Comparison of ENCODE assay signal across 16 cellular contexts in genomic region chr7:44963526-44964290, GRCh38. TPM values are rescaled to one million over a fixed set of nuclear protein-coding genes. Genes with fewer than 3 reads are reported as not detected.
DNase-seq lines count a peak whose midpoint lies in the region; ATAC-seq, FAIRE-seq and TF ChIP-seq lines count a peak whose summit lies in the region.
"Had no signal": no experiment of that assay in that cellular context is flagged by ENCODE, and none has a peak within 500 bp of the region (broad histone marks: within the 10 kb centered on the region; RNA-seq: fewer than 3 reads in every experiment).

No MANE protein-coding gene starts in this region.

- H3K36me3 Mint-ChIP-seq in CD4-positive, alpha-beta T cell (ENCODE audit: low read depth): peaks cover 53% of the 10 kb centered on the region
- H3K36me3 Mint-ChIP-seq in naive thymus-derived CD8-positive, alpha-beta T cell: peaks cover 0 to 19% (median 2%) of the 10 kb centered on the region in 3 donors
- H3K36me3 Mint-ChIP-seq: activated naive CD4-positive, alpha-beta T cell treated with anti-CD3 and anti-CD28 coated beads, Interleukin-2, amount 50 U/mL, for 24 hours had no signal

- H3K27ac Mint-ChIP-seq in CD4-positive, alpha-beta T cell: peak overlapping the region; percentile 42
- peak overlapping the region in 7 of 10 donors; percentile 63 to 86 (median 67) for H3K27ac Mint-ChIP-seq in naive thymus-derived CD8-positive, alpha-beta T cell
- H3K27ac Mint-ChIP-seq: activated naive CD4-positive, alpha-beta T cell treated with anti-CD3 and anti-CD28 coated beads, Interleukin-2, amount 50 U/mL, for 24 hours had no signal

- no peak overlapping the region for H3K4me3 Mint-ChIP-seq in CD4-positive, alpha-beta T cell
- no peak overlapping the region for H3K4me3 Mint-ChIP-seq in naive thymus-derived CD8-positive, alpha-beta T cell
- H3K4me3 Mint-ChIP-seq: activated naive CD4-positive, alpha-beta T cell treated with anti-CD3 and anti-CD28 coated beads, Interleukin-2, amount 50 U/mL, for 24 hours had no signal

- no peak for ATAC-seq in CD4-positive, alpha-beta T cell (ENCODE audit: poor library complexity)
- ATAC-seq in naive thymus-derived CD8-positive, alpha-beta T cell: no peak
- ATAC-seq in GM19023 (IDR thresholded peaks at IDR 0.05; ENCODE audit: unreplicated experiment): no peak

- no peaks in the 10 kb centered on the region for H3K9me3 ChIP-seq in CD4-positive, alpha-beta T cell (ENCODE audit: control insufficient read depth, low read length)
- H3K9me3 ChIP-seq: gastroesophageal sphincter, psoas muscle, transverse colon had no signal

- H3K27me3 Mint-ChIP-seq in CD4-positive, alpha-beta T cell: no peaks in the 10 kb centered on the region
- no peaks in the 10 kb centered on the region for H3K27me3 Mint-ChIP-seq in naive thymus-derived CD8-positive, alpha-beta T cell
- H3K27me3 Mint-ChIP-seq: activated naive CD4-positive, alpha-beta T cell treated with anti-CD3 and anti-CD28 coated beads, Interleukin-2, amount 50 U/mL, for 24 hours had no signal

- no peak for DNase-seq in CD4-positive, alpha-beta T cell
- peak; percentile 30 for DNase-seq in D341Med (ENCODE audit: low spot score)
- peak; percentile 57 for DNase-seq in activated CD8-positive, alpha-beta memory T cell treated with anti-CD3 and anti-CD28 coated beads, Interleukin-2, amount 50 U/mL, for 48 hours
- peak in 1 of 10 donors; percentile 45 for DNase-seq in naive thymus-derived CD8-positive, alpha-beta T cell
- no peak for DNase-seq in GM19239 (ENCODE audit: insufficient read length, low spot score)
- no peak for DNase-seq in DMS53 treated with DMSO at 0.1 percent for 48 hours (lab: John Stamatoyannopoulos, UW; ENCODE audit: unreplicated experiment)
- DNase-seq: GF-D8; kidney; NCI-H2171 treated with DMSO at 0.1 percent for 48 hours; NK-92 treated with Interleukin-12 subunit alpha and Interleukin-12 subunit beta, amount 100 ng/mL, for 24 hours; SHP77; transverse colon had no signal

- no peaks in the 10 kb centered on the region for H3K9me3 Mint-ChIP-seq in CD4-positive, alpha-beta T cell
- H3K9me3 Mint-ChIP-seq in naive thymus-derived CD8-positive, alpha-beta T cell: no peaks in the 10 kb centered on the region
- H3K9me3 Mint-ChIP-seq: activated naive CD4-positive, alpha-beta T cell treated with anti-CD3 and anti-CD28 coated beads, Interleukin-2, amount 50 U/mL, for 24 hours had no signal

- CTCF ChIA-PET in CD4-positive, alpha-beta T cell (lab: Charles Lee): interaction anchor here (1.0 to 1.4 kb wide), 2 partner anchors 10 to 119 kb away, joined by 3 to 8 read pairs; no protein-coding TSS in a partner anchor

- H3K27ac ChIP-seq in CD4-positive, alpha-beta T cell (ENCODE audit: low read depth, low read length): no peak overlapping the region
- H3K27ac ChIP-seq: psoas muscle, transverse colon had no signal

- POLR2A ChIA-PET in CD4-positive, alpha-beta T cell (lab: Charles Lee): interaction anchor here (0.8 kb wide), 1 partner anchor 8 kb away, joined by 3 read pairs; no protein-coding TSS in a partner anchor
- POLR2A ChIA-PET in naive thymus-derived CD8-positive, alpha-beta T cell (lab: Charles Lee): interaction anchor here (0.5 to 1.8 kb wide), 5 partner anchors 9 to 378 kb away, joined by 3 to 6 read pairs (median 4); no protein-coding TSS in a partner anchor

- intact Hi-C loops in CD4-positive, alpha-beta T cell (cut with DNase I, micrococcal nuclease): no loop called here

- FAIRE-seq in GM19239 (lab: Jason Lieb, UNC): no peak
- FAIRE-seq: kidney had no signal

- peaks cover 15% of the 10 kb centered on the region for H3K4me1 Mint-ChIP-seq in CD4-positive, alpha-beta T cell (ENCODE audit: low read depth)
- H3K4me1 Mint-ChIP-seq in naive thymus-derived CD8-positive, alpha-beta T cell: peaks cover 12 to 20% (median 15%) of the 10 kb centered on the region in 4 donors

- TF ChIP-seq CTCF in CD4-positive, alpha-beta T cell (IDR thresholded peaks at IDR 0.05): no peak

- no peaks in the 10 kb centered on the region for H3K27me3 ChIP-seq in CD4-positive, alpha-beta T cell (ENCODE audit: control insufficient read depth, insufficient read depth, low read length)

RNA-seq across cellular contexts. Expression of gene MYO1G, which starts 15.1 kb away (rescaled TPM):
- total RNA-seq in CD4-positive, alpha-beta T cell: 100 to 1,000 TPM; 155 to 157 TPM
- 10 to 100 TPM; 44.4 to 44.5 TPM for total RNA-seq in naive thymus-derived CD8-positive, alpha-beta T cell
- polyA plus RNA-seq in naive thymus-derived CD8-positive, alpha-beta T cell: 100 to 1,000 TPM in 1 of 3 donors, 10 to 100 TPM in 2; 60.0 to 106 (median 73.8) TPM

RNA-seq across cellular contexts. Expression of gene CCM2, which starts 36.3 kb away (rescaled TPM):
- total RNA-seq in CD4-positive, alpha-beta T cell: 10 to 100 TPM; 48.8 to 52.8 TPM
- 100 to 1,000 TPM; 160 to 167 TPM for total RNA-seq in naive thymus-derived CD8-positive, alpha-beta T cell
- 10 to 100 TPM; 49.9 to 81.7 (median 63.2) TPM for polyA plus RNA-seq in naive thymus-derived CD8-positive, alpha-beta T cell

Comparison
In these comparisons a context has a peak if more than half of its experiments do, and no peak if none do; other contexts are left out.
1. DNase-seq: peak in D341Med (single experiment) and activated CD8-positive, alpha-beta memory T cell treated with anti-CD3 and anti-CD28 coated beads, Interleukin-2, amount 50 U/mL, for 48 hours (single experiment); none in CD4-positive, alpha-beta T cell (0 of 10), GM19239 (single experiment) and DMS53 treated with DMSO at 0.1 percent for 48 hours (single experiment).